ENCODE assay signal across 9 cellular contexts in genomic region chr12:82687020-82687951, GRCh38. TPM values are rescaled to one million over a fixed set of nuclear protein-coding genes. Genes with fewer than 3 reads are reported as not detected.
DNase-seq lines count a peak whose midpoint lies in the region; ATAC-seq and TF ChIP-seq lines count a peak whose summit lies in the region.
"Had no signal": no experiment of that assay in that cellular context is flagged by ENCODE, and none has a peak within 500 bp of the region (broad histone marks: within the 10 kb centered on the region; RNA-seq: fewer than 3 reads in every experiment).

No MANE protein-coding gene starts in this region.

- H2BK12ac ChIP-seq in mesenchymal stem cell (ENCODE audit: low read length in 2 of 2), result no peak overlapping the region

- WGBS in mesenchymal stem cell, result under 1% methylated on average over 70 of the region's 74 CpGs

- H2BK5ac ChIP-seq in mesenchymal stem cell (ENCODE audit: low read depth, low read length, poor library complexity, severe bottlenecking), result no peak overlapping the region

- peak; percentile 50 for ATAC-seq in HG03045 (IDR thresholded peaks at IDR 0.05; ENCODE audit: unreplicated experiment)

- no peak overlapping the region for H2AK5ac ChIP-seq in mesenchymal stem cell (ENCODE audit: low read length, severe bottlenecking)

- peak overlapping the region; percentile 16 for H2AFZ ChIP-seq in mesenchymal stem cell (ENCODE audit: low read depth, low read length)

- H3K23ac ChIP-seq in mesenchymal stem cell (ENCODE audit: low read length in 2 of 2), result no peak overlapping the region

- peak overlapping the region; percentile 51 to 96 (median 87) for H3K4me3 ChIP-seq in dorsolateral prefrontal cortex
- H3K4me3 ChIP-seq in mesenchymal stem cell (ENCODE audit: insufficient read depth in 1 of 2, low read depth in 1 of 2, low read length in 2 of 2), result peak overlapping the region; percentile 71 to 97

- peaks cover 2% of the 10 kb centered on the region for H3K4me1 ChIP-seq in mesenchymal stem cell (ENCODE audit: control insufficient read depth, insufficient read depth, low read depth, low read length)

- TF ChIP-seq CTCF in dorsolateral prefrontal cortex (IDR thresholded peaks at IDR 0.05 in 54 of 56, conservative IDR thresholded peaks at IDR 0.05 in 2 of 56; ENCODE audit: low read depth in 1 of 56, partially characterized antibody in 56 of 56), result peak in 8 of 56 donors; percentile 1 to 15 (median 5)

- no peak overlapping the region for H2BK120ac ChIP-seq in mesenchymal stem cell (ENCODE audit: low read depth, low read length)

- peak overlapping the region; percentile 92 for H3K4me2 ChIP-seq in mesenchymal stem cell (ENCODE audit: low read length, poor library complexity, severe bottlenecking)

- H4K91ac ChIP-seq in mesenchymal stem cell (ENCODE audit: low read length), result no peak overlapping the region

- no peak overlapping the region for H3K4ac ChIP-seq in mesenchymal stem cell (ENCODE audit: low read depth in 1 of 2, low read length in 2 of 2)

- peak overlapping the region in 1 of 2 experiments; percentile 55 for H3K18ac ChIP-seq in mesenchymal stem cell (ENCODE audit: low read depth in 1 of 2, low read length in 2 of 2)

- no peaks in the 10 kb centered on the region for H3K9me3 ChIP-seq in mesenchymal stem cell (ENCODE audit: control insufficient read depth, low read length)

- peak; percentile 57 to 72 for DNase-seq in NCI-H2081 (lab: John Stamatoyannopoulos, UW)
- DNase-seq in NCI-H2081 treated with DMSO at 0.1 percent for 48 hours (lab: John Stamatoyannopoulos, UW), result no peak
- DNase-seq in NCI-H2196 treated with DMSO at 0.1 percent for 48 hours (lab: John Stamatoyannopoulos, UW; ENCODE audit: unreplicated experiment), result peak; percentile 59
- DNase-seq in activated CD4-positive, alpha-beta T cell treated with anti-CD3 and anti-CD28 coated beads, Interleukin-2, amount 50 U/mL, for 24 hours (ENCODE audit: low read depth in 1 of 2, low spot score in 1 of 2), result peak; percentile 11 to 35
- DNase-seq in dorsolateral prefrontal cortex, result peak in 8 of 10 donors; percentile 35 to 67 (median 46)
- peak; percentile 16 for DNase-seq in mesenchymal stem cell
- peak; percentile 4 for DNase-seq in stimulated activated CD8-positive, alpha-beta memory T cell treated with anti-CD3 and anti-CD28 coated beads, Interleukin-15, amount 100 ng/mL, for 24 hours (ENCODE audit: low read depth)
- DNase-seq: DND-41 had no signal

- intact Hi-C loops in dorsolateral prefrontal cortex (cut with DNase I), result loop anchor here (2.0 to 10.0 kb wide), 8 partner anchors 70 to 1815 kb away; no protein-coding TSS in a partner anchor

- no peak overlapping the region for H4K8ac ChIP-seq in mesenchymal stem cell (ENCODE audit: low read length)

- H3K27me3 ChIP-seq in dorsolateral prefrontal cortex (no peaks in the 10 kb centered on the region), mesenchymal stem cell (ENCODE audit: control insufficient read depth in 1 of 2, insufficient read depth in 1 of 2, low read length in 2 of 2) (peaks cover 0 to 8% of the 10 kb centered on the region in 2 experiments)

- H3K36me3 ChIP-seq in mesenchymal stem cell (ENCODE audit: control insufficient read depth in 1 of 2, insufficient read depth in 2 of 2, low read depth in 1 of 2, low read length in 2 of 2), result no peaks in the 10 kb centered on the region

- H3K27ac ChIP-seq in dorsolateral prefrontal cortex, result peak overlapping the region; percentile 79 to 100 (median 99)
- peak overlapping the region; percentile 21 for H3K27ac ChIP-seq in mesenchymal stem cell (ENCODE audit: low read length, poor library complexity, severe bottlenecking)

- no peak overlapping the region for H2BK15ac ChIP-seq in mesenchymal stem cell (ENCODE audit: low read depth, poor library complexity, severe bottlenecking)

- H3K9ac ChIP-seq in mesenchymal stem cell (ENCODE audit: low read length), result peak overlapping the region; percentile 91

- peaks cover 4% of the 10 kb centered on the region for H3K79me1 ChIP-seq in mesenchymal stem cell (replicated peaks; ENCODE audit: low read length, poor library complexity, severe bottlenecking)

- H3K14ac ChIP-seq in mesenchymal stem cell (ENCODE audit: low read length in 2 of 2), result no peak overlapping the region

RNA-seq across cellular contexts. Expression of gene TMTC2, which starts 0.6 kb away (rescaled TPM):
- 100 to 1,000 TPM in 6 of 120 experiments, 10 to 100 TPM in 114; 20.2 to 179 (median 47.3) TPM for total RNA-seq in dorsolateral prefrontal cortex
- 0.54 TPM for polyA plus RNA-seq in mesenchymal stem cell (2013, experiment 1 of 2)
- polyA plus RNA-seq in mesenchymal stem cell (2013, experiment 2 of 2), result 0.64 TPM
